Comparison of ENCODE assay signal across 8 cellular contexts in genomic region chr1:176559474-176560390, GRCh38.
DNase-seq lines count a peak whose midpoint lies in the region; ATAC-seq and FAIRE-seq lines count a peak whose summit lies in the region.

No MANE protein-coding gene starts in this region.

- no peaks in the 10 kb centered on the region for H3K9me3 ChIP-seq in subcutaneous abdominal adipose tissue (ENCODE audit: control insufficient read depth in 5 of 5, low read length in 5 of 5)

- peaks cover 12 to 15% of the 10 kb centered on the region in 2 donors for H3K27me3 Mint-ChIP-seq in effector memory CD8-positive, alpha-beta T cell

- H3K4me3 Mint-ChIP-seq in effector memory CD8-positive, alpha-beta T cell, result no peak overlapping the region

- no peaks in the 10 kb centered on the region for H3K36me3 Mint-ChIP-seq in effector memory CD8-positive, alpha-beta T cell (ENCODE audit: insufficient read depth)

- H3K9me3 Mint-ChIP-seq in effector memory CD8-positive, alpha-beta T cell, result peaks cover 0 to 1% of the 10 kb centered on the region in 2 donors

- H3K27ac Mint-ChIP-seq in effector memory CD8-positive, alpha-beta T cell, result no peak overlapping the region

- no peaks in the 10 kb centered on the region for H3K4me1 Mint-ChIP-seq in effector memory CD8-positive, alpha-beta T cell (ENCODE audit: low read depth in 2 of 2)

- no peak overlapping the region for H3K9ac ChIP-seq in subcutaneous abdominal adipose tissue (ENCODE audit: low read length in 5 of 5)

- peak overlapping the region in 2 of 5 donors; percentile 2 to 43 for H3K4me3 ChIP-seq in subcutaneous abdominal adipose tissue (ENCODE audit: low read depth in 1 of 5, low read length in 5 of 5)

- DNase-seq in DMS53 (lab: John Stamatoyannopoulos, UW) (peak; percentile 82), GM19238 (ENCODE audit: insufficient read length, low spot score) (peak; percentile 42), NOMO-1 treated with DMSO at 0.1 percent for 48 hours (lab: John Stamatoyannopoulos, UW; ENCODE audit: unreplicated experiment) (peak; percentile 15), T47D (ENCODE audit: low read depth in 1 of 2, low spot score in 1 of 2) (peak; percentile 53 to 76)
- no peak for DNase-seq in effector memory CD8-positive, alpha-beta T cell

- no peaks in the 10 kb centered on the region for H3K36me3 ChIP-seq in subcutaneous abdominal adipose tissue (ENCODE audit: control insufficient read depth in 5 of 5, insufficient read depth in 5 of 5, low read length in 5 of 5)

- FAIRE-seq in islet of Langerhans (lab: Jason Lieb, UNC), result peak; percentile 33

- H3K27me3 ChIP-seq in subcutaneous abdominal adipose tissue (ENCODE audit: control insufficient read depth in 5 of 5, insufficient read depth in 4 of 5, low read length in 5 of 5), result no peaks in the 10 kb centered on the region

- in situ Hi-C loops in T47D (cut with HindIII; ENCODE audit: low pct_unique_long_range_greater_than_20kb, low sequenced_read_pairs), result no loop called here

- H3K4me1 ChIP-seq in subcutaneous abdominal adipose tissue (ENCODE audit: control insufficient read depth in 5 of 5, insufficient read depth in 5 of 5, low read length in 5 of 5), result peaks cover 0 to 31% (median 14%) of the 10 kb centered on the region in 5 donors

- ATAC-seq in HG03521 (IDR thresholded peaks at IDR 0.05; ENCODE audit: unreplicated experiment), result peak; percentile 71
- no peak for ATAC-seq in effector memory CD8-positive, alpha-beta T cell (replicated peaks)

- H3K27ac ChIP-seq in subcutaneous abdominal adipose tissue (ENCODE audit: low read depth, low read length), result peak overlapping the region; percentile 13

Comparison
In these comparisons a context has a peak if more than half of its experiments do, and no peak if none do; other contexts are left out.
1. DNase-seq: peak in DMS53 (single experiment), GM19238 (single experiment), NOMO-1 treated with DMSO at 0.1 percent for 48 hours (single experiment) and T47D (2 of 2); none in effector memory CD8-positive, alpha-beta T cell (0 of 3).